In genomic region chr16:30876867-30877266, GRCh38 we compare ENCODE assay signal across 1 cellular context.
TF ChIP-seq lines count a peak whose summit lies in the region.

No MANE protein-coding gene starts in this region.

TF ChIP-seq in IMR-90, 13 proteins besides CTCF, POLR2A, EP300 and RAD21 (continued from another document):
- TF ChIP-seq MXI1 (IDR thresholded peaks at IDR 0.05; ENCODE audit: borderline replicate concordance, low read depth, low read length) = no peak
- no peak for TF ChIP-seq BHLHE40 (IDR thresholded peaks at IDR 0.05; ENCODE audit: low read depth, low read length)
- TF ChIP-seq RFX5 (IDR thresholded peaks at IDR 0.05; ENCODE audit: low read depth, low read length) = no peak
- TF ChIP-seq, protein P1, sequence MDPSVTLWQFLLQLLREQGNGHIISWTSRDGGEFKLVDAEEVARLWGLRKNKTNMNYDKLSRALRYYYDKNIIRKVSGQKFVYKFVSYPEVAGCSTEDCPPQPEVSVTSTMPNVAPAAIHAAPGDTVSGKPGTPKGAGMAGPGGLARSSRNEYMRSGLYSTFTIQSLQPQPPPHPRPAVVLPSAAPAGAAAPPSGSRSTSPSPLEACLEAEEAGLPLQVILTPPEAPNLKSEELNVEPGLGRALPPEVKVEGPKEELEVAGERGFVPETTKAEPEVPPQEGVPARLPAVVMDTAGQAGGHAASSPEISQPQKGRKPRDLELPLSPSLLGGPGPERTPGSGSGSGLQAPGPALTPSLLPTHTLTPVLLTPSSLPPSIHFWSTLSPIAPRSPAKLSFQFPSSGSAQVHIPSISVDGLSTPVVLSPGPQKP (IDR thresholded peaks at IDR 0.05; ENCODE audit: borderline replicate concordance, low read depth, low read length) = no peak
- no peak for TF ChIP-seq RCOR1 (IDR thresholded peaks at IDR 0.05; ENCODE audit: insufficient replicate concordance, low read length)
- TF ChIP-seq CEBPB (IDR thresholded peaks at IDR 0.05; ENCODE audit: low read depth, low read length) = no peak
- TF ChIP-seq MAFK (IDR thresholded peaks at IDR 0.05; ENCODE audit: low read depth, low read length) = no peak
- TF ChIP-seq, protein P2, sequence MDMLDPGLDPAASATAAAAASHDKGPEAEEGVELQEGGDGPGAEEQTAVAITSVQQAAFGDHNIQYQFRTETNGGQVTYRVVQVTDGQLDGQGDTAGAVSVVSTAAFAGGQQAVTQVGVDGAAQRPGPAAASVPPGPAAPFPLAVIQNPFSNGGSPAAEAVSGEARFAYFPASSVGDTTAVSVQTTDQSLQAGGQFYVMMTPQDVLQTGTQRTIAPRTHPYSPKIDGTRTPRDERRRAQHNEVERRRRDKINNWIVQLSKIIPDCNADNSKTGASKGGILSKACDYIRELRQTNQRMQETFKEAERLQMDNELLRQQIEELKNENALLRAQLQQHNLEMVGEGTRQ (IDR thresholded peaks at IDR 0.05; ENCODE audit: low read depth, low read length) = no peak
- no peak for TF ChIP-seq CHD1 (IDR thresholded peaks at IDR 0.05; ENCODE audit: low read depth, low read length)
